Comparison of ENCODE assay signal across 15 cellular contexts in the genomic region with DNA sequence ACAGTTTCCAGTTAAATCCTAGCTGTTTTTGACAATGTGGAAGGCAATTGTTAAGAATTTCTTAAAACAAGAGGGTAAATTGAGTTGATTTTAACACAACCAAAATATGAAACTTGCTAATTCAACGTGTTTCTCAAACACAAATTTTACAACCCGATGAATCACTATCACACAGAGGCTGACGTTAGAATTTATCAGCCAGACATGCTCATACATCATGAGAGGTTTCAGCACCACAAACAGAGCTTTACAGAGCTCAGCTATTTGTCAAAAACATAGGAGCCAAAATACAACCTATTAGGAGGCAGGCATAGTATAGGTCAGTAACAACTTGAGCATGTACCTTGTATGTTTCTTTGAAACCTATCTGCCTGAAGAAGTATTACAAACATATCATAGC. TPM values are rescaled to one million over a fixed set of nuclear protein-coding genes. Genes with fewer than 3 reads are reported as not detected.
DNase-seq lines count a peak whose midpoint lies in the region; ATAC-seq, FAIRE-seq and TF ChIP-seq lines count a peak whose summit lies in the region.
"Had no signal": no experiment of that assay in that cellular context is flagged by ENCODE, and none has a peak within 500 bp of the region (broad histone marks: within the 10 kb centered on the region; RNA-seq: fewer than 3 reads in every experiment).

No MANE protein-coding gene starts in this region.

- POLR2A ChIA-PET in HEK293T (lab: Yijun Ruan, JAX), result no interaction called here

- DNase-seq in ACHN, result peak; percentile 60
- peak; percentile 4 for DNase-seq in HEK293T (ENCODE audit: extremely low spot score)
- peak; percentile 3 for DNase-seq in SW480 (ENCODE audit: low spot score)
- DNase-seq in fibroblast of the aortic adventitia (ENCODE audit: low read depth), result peak; percentile 54
- no peak for DNase-seq in HUDEP-2 (lab: John Stamatoyannopoulos, UW; ENCODE audit: unreplicated experiment in 76 of 76)
- DNase-seq in GM12891 (ENCODE audit: insufficient read length, low spot score), result no peak
- DNase-seq: anterior cingulate cortex; effector CD4-positive, alpha-beta T cell; gastrocnemius medialis; KBM-7; NCI-H146; RPMI8226; thyroid gland had no signal

- no peak for TF ChIP-seq POLR2A in GM12891 (IDR thresholded peaks at IDR 0.05; ENCODE audit: low read depth, low read length)

- TF ChIP-seq CTCF in fibroblast of the aortic adventitia (IDR thresholded peaks at IDR 0.05; ENCODE audit: insufficient read depth, low read length), result no peak

- in situ Hi-C loops in ACHN (cut with HindIII; ENCODE audit: low pct_ligation_motif_present, low pct_unique_long_range_greater_than_20kb, low sequenced_read_pairs), result no loop called here

- CTCF ChIA-PET in HEK293T (lab: Yijun Ruan, JAX), result no interaction called here

- H3K4me3 ChIP-seq in fibroblast of the aortic adventitia (ENCODE audit: low read depth, low read length), result no peak overlapping the region
- H3K4me3 ChIP-seq: gastrocnemius medialis, thyroid gland had no signal

- ATAC-seq in HG02610 (IDR thresholded peaks at IDR 0.05; ENCODE audit: unreplicated experiment) (no peak), HG03097 (IDR thresholded peaks at IDR 0.05; ENCODE audit: low FRiP score, unreplicated experiment) (no peak)
- ATAC-seq: gastrocnemius medialis had no signal

- FAIRE-seq in GM12891 (lab: Jason Lieb, UNC), result no peak

TF ChIP-seq in HEK293T, 16 proteins besides CTCF, POLR2A, EP300 and RAD21:
- TF ChIP-seq, protein P1, sequence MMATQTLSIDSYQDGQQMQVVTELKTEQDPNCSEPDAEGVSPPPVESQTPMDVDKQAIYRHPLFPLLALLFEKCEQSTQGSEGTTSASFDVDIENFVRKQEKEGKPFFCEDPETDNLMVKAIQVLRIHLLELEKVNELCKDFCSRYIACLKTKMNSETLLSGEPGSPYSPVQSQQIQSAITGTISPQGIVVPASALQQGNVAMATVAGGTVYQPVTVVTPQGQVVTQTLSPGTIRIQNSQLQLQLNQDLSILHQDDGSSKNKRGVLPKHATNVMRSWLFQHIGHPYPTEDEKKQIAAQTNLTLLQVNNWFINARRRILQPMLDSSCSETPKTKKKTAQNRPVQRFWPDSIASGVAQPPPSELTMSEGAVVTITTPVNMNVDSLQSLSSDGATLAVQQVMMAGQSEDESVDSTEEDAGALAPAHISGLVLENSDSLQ (IDR thresholded peaks at IDR 0.05), result peak; percentile 45
- TF ChIP-seq CTBP1 (IDR thresholded peaks at IDR 0.05; ENCODE audit: borderline replicate concordance), result no peak
TF ChIP-seq in HEK293T: peak in this region for 1.

TF ChIP-seq in GM12891, 5 proteins besides CTCF, POLR2A, EP300 and RAD21:
- no peak for TF ChIP-seq PAX5 (IDR thresholded peaks at IDR 0.05; ENCODE audit: insufficient read depth, low read length, severe bottlenecking)
- no peak for TF ChIP-seq POU2F2 (IDR thresholded peaks at IDR 0.05; ENCODE audit: low read depth, low read length)

RNA-seq across cellular contexts. Expression of a gene that starts 36.1 kb away (rescaled TPM):
- 2.7 and 5.0 TPM in 2 replicates for total RNA-seq in fibroblast of the aortic adventitia (ENCODE audit: low replicate concordance)
- polyA plus RNA-seq in GM12891 (2012; ENCODE audit: low read depth, missing spikeins), result 0.04 TPM

Comparison
In these comparisons a context has a peak if more than half of its experiments do, and no peak if none do; other contexts are left out.
1. DNase-seq: peak in ACHN (single experiment), HEK293T (single experiment), SW480 (single experiment) and fibroblast of the aortic adventitia (single experiment); none in HUDEP-2 (0 of 76) and GM12891 (single experiment).